Comparison of ENCODE assay signal across 33 cellular contexts in genomic region chr18:78273876-78274275, GRCh38.
"Had no signal": no experiment of that assay in that cellular context is flagged by ENCODE, and none has a peak within 500 bp of the region (broad histone marks: within the 10 kb centered on the region; RNA-seq: fewer than 3 reads in every experiment).

No MANE protein-coding gene starts in this region.

- H3K4me1 ChIP-seq: adrenal gland, body of pancreas, breast epithelium had no signal

- H3K36me3 ChIP-seq: adrenal gland, brain microvascular endothelial cell, breast epithelium had no signal

- H3K9me3 ChIP-seq: body of pancreas had no signal

- H3K4me3 ChIP-seq: adrenal gland, body of pancreas, breast epithelium had no signal

- FAIRE-seq: astrocyte, colon, TTC549 had no signal

- ATAC-seq: activated CD8-positive, alpha-beta T cell treated with anti-CD3 and anti-CD28 coated beads for 36 hours; activated naive CD4-positive, alpha-beta T cell treated with anti-CD3 and anti-CD28 coated beads, Interleukin-2, amount 50 U/mL, for 72 hours; activated T-cell treated with anti-CD3 and anti-CD28 coated beads, Interleukin-2, amount 50 U/mL, for 4 hours; activated T-cell treated with anti-CD3 and anti-CD28 coated beads, Interleukin-2, amount 50 U/mL, for 72 hours; body of pancreas had no signal

- H3K27ac ChIP-seq: adrenal gland, body of pancreas, brain microvascular endothelial cell, breast epithelium, VCaP had no signal

- H3K27me3 ChIP-seq: adrenal gland, body of pancreas, brain microvascular endothelial cell, breast epithelium had no signal

- DNase-seq: activated B cell treated with CpG ODN at 0.5 μM for 24 hours; activated CD4-positive, alpha-beta memory T cell treated with anti-CD3 and anti-CD28 coated beads for 36 hours; activated CD4-positive, alpha-beta T cell treated with anti-CD3 and anti-CD28 coated beads for 4 hours; activated CD4-positive, alpha-beta T cell treated with anti-CD3 and anti-CD28 coated beads, Interleukin-2, amount 10 ng/mL, durations not matched to agents 24 days and 14 days; activated CD4-positive, alpha-beta T cell treated with anti-CD3 and anti-CD28 coated beads, Interleukin-2, amount 50 U/mL, for 1 hour; activated CD4-positive, alpha-beta T cell treated with anti-CD3 and anti-CD28 coated beads, Interleukin-2, amount 50 U/mL, for 4 hours; activated CD4-positive, CD25-positive, alpha-beta regulatory T cell treated with anti-CD3 and anti-CD28 coated beads, Interleukin-2, amount 50 U/mL, for 72 hours; activated CD8-positive, alpha-beta memory T cell treated with anti-CD3 and anti-CD28 coated beads, Interleukin-2, amount 50 U/mL, for 4 hours; activated CD8-positive, alpha-beta T cell treated with anti-CD3 and anti-CD28 coated beads for 36 hours; activated effector memory CD4-positive, alpha-beta T cell treated with Interleukin-2 at 50 U/mL for 16 hours; activated gamma-delta T cell treated with Interleukin-2 at 50 U/mL for 16 hours; activated naive CD4-positive, alpha-beta T cell; activated naive CD4-positive, alpha-beta T cell treated with anti-CD3 and anti-CD28 coated beads for 36 hours; activated naive CD4-positive, alpha-beta T cell treated with anti-CD3 and anti-CD28 coated beads, Interleukin-2, amount 50 U/mL, for 16 hours; activated naive CD8-positive, alpha-beta T cell treated with anti-CD3 and anti-CD28 coated beads for 36 hours; activated T-cell treated with anti-CD3 and anti-CD28 coated beads for 4 hours; activated T-cell treated with anti-CD3 and anti-CD28 coated beads, Interleukin-2, amount 50 U/mL, for 1 hour; activated T-cell treated with anti-CD3 and anti-CD28 coated beads, Interleukin-2, amount 50 U/mL, for 4 hours; activated T-cell treated with anti-CD3 and anti-CD28 coated beads, Interleukin-2, amount 50 U/mL, for 72 hours; adrenal gland; amniotic stem cell; aorta; body of pancreas; brain microvascular endothelial cell; central memory CD4-positive, alpha-beta T cell; T-helper 2 cell; T-helper 9 cell had no signal
